ENCODE assay signal across 1 cellular context in the genomic region with DNA sequence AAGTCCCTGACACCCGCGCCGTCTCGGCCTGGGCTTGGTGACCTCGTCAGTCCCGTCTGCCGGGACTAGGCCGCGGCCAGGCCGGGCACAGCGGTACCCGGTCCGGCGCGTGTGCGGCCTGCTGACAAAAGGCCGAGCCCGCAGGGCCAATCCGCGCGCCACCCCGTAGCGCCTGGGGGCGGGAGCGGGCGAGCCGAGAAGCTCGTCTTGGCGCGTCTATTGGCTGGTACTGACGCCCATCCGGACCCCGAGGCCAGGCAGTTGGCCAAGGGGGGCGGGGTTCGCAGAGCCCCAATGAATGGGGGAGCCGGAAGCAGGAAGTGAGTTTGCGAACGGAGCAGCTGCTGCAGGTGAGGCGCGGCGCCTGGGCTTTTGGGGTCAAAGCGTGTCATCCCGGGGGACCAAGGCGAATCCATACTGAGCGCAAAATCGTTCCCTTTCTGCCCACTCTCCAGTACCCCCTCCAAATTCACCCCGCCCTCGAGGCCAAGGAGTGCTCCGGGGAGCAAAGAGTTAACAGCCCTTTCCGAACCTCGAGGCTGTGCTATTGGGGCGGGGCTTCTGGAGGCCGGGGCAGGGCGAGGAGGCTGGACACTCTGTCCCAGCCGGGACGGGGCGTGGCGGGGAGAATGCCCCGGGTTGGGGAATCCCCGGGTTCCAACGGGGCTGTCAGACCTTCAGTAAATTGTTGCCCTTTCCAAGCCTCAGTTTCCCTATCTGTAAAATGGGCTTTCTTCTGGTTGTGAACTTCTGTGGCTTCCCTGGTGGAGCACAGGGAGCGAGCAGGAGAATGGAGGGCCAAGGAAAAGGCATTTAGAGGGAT.
TF ChIP-seq lines count a peak whose summit lies in the region.

A gene with protein sequence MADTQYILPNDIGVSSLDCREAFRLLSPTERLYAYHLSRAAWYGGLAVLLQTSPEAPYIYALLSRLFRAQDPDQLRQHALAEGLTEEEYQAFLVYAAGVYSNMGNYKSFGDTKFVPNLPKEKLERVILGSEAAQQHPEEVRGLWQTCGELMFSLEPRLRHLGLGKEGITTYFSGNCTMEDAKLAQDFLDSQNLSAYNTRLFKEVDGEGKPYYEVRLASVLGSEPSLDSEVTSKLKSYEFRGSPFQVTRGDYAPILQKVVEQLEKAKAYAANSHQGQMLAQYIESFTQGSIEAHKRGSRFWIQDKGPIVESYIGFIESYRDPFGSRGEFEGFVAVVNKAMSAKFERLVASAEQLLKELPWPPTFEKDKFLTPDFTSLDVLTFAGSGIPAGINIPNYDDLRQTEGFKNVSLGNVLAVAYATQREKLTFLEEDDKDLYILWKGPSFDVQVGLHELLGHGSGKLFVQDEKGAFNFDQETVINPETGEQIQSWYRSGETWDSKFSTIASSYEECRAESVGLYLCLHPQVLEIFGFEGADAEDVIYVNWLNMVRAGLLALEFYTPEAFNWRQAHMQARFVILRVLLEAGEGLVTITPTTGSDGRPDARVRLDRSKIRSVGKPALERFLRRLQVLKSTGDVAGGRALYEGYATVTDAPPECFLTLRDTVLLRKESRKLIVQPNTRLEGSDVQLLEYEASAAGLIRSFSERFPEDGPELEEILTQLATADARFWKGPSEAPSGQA (plus strand): TSS at position 319 of the 823 bp plus-strand sequence. CDS start 1,767 bp downstream, outside the sequence.

TF ChIP-seq in HepG2, 621 proteins besides CTCF, POLR2A, EP300 and RAD21 (continued from another document and continues in another):
- TF ChIP-seq SIN3B (IDR thresholded peaks at IDR 0.05; ENCODE audit: low read length) = 0 out of 2 replicates have a peak, but pooled peaks have one; percentile 28
- TF ChIP-seq TAF1 (CRISPR knock-in tag; IDR thresholded peaks at IDR 0.05) = peak; percentile 92
- peak; percentile 88; the same call in 1 of the 2 replicates for TF ChIP-seq ZSCAN31 (CRISPR knock-in tag; IDR thresholded peaks at IDR 0.05; ENCODE audit: low read depth)
- peak; percentile 61; the same call in 1 of the 2 replicates for TF ChIP-seq ZNF333 (CRISPR knock-in tag; IDR thresholded peaks at IDR 0.05; ENCODE audit: borderline replicate concordance)
- TF ChIP-seq TOPORS (CRISPR knock-in tag; IDR thresholded peaks at IDR 0.05) = peak; percentile 25; the same call in 1 of the 2 replicates
- no peak for TF ChIP-seq ZNF839 (CRISPR knock-in tag; IDR thresholded peaks at IDR 0.05; ENCODE audit: borderline replicate concordance)
- TF ChIP-seq ZBTB7B (CRISPR knock-in tag; IDR thresholded peaks at IDR 0.05) = peak; percentile 64; the same call in 1 of the 2 replicates
- TF ChIP-seq ERF (CRISPR knock-in tag; IDR thresholded peaks at IDR 0.05) = peak; percentile 95; the same call in 1 of the 2 replicates
- TF ChIP-seq, protein P1, sequence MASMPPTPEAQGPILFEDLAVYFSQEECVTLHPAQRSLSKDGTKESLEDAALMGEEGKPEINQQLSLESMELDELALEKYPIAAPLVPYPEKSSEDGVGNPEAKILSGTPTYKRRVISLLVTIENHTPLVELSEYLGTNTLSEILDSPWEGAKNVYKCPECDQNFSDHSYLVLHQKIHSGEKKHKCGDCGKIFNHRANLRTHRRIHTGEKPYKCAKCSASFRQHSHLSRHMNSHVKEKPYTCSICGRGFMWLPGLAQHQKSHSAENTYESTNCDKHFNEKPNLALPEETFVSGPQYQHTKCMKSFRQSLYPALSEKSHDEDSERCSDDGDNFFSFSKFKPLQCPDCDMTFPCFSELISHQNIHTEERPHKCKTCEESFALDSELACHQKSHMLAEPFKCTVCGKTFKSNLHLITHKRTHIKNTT (CRISPR knock-in tag; IDR thresholded peaks at IDR 0.05) = no peak
- no peak for TF ChIP-seq IKZF1 (IDR thresholded peaks at IDR 0.05)
- TF ChIP-seq, protein P2, sequence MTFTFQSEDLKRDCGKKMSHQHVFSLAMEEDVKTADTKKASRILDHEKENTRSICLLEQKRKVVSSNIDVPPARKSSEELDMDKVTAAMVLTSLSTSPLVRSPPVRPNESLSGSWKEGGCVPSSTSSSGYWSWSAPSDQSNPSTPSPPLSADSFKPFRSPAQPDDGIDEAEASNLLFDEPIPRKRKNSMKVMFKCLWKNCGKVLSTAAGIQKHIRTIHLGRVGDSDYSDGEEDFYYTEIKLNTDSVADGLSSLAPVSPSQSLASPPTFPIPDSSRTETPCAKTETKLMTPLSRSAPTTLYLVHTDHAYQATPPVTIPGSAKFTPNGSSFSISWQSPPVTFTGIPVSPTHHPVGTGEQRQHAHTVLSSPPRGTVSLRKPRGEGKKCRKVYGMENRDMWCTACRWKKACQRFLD (CRISPR knock-in tag; IDR thresholded peaks at IDR 0.05; ENCODE audit: borderline replicate concordance) = peak; percentile 30; the same call in 1 of the 2 replicates
- TF ChIP-seq ZSCAN22 (CRISPR knock-in tag; IDR thresholded peaks at IDR 0.05) = no peak
- TF ChIP-seq TEAD3 (CRISPR knock-in tag; optimal IDR thresholded peaks at IDR 0.05; ENCODE audit: borderline replicate concordance) = no peak
- peak; percentile 55; the same call in 1 of the 2 replicates for TF ChIP-seq RFXANK (CRISPR knock-in tag; IDR thresholded peaks at IDR 0.05)
- TF ChIP-seq, protein P3, sequence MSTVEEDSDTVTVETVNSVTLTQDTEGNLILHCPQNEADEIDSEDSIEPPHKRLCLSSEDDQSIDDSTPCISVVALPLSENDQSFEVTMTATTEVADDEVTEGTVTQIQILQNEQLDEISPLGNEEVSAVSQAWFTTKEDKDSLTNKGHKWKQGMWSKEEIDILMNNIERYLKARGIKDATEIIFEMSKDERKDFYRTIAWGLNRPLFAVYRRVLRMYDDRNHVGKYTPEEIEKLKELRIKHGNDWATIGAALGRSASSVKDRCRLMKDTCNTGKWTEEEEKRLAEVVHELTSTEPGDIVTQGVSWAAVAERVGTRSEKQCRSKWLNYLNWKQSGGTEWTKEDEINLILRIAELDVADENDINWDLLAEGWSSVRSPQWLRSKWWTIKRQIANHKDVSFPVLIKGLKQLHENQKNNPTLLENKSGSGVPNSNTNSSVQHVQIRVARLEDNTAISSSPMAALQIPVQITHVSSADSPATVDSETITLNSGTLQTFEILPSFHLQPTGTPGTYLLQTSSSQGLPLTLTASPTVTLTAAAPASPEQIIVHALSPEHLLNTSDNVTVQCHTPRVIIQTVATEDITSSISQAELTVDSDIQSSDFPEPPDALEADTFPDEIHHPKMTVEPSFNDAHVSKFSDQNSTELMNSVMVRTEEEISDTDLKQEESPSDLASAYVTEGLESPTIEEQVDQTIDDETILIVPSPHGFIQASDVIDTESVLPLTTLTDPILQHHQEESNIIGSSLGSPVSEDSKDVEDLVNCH (CRISPR knock-in tag; IDR thresholded peaks at IDR 0.05) = no peak
- TF ChIP-seq MXD4 (CRISPR knock-in tag; IDR thresholded peaks at IDR 0.05) = peak; percentile 92
- TF ChIP-seq SP1 (IDR thresholded peaks at IDR 0.05) = no peak
- peak; percentile 66 for TF ChIP-seq SP1 (CRISPR knock-in tag; IDR thresholded peaks at IDR 0.05)
- TF ChIP-seq, protein P4, sequence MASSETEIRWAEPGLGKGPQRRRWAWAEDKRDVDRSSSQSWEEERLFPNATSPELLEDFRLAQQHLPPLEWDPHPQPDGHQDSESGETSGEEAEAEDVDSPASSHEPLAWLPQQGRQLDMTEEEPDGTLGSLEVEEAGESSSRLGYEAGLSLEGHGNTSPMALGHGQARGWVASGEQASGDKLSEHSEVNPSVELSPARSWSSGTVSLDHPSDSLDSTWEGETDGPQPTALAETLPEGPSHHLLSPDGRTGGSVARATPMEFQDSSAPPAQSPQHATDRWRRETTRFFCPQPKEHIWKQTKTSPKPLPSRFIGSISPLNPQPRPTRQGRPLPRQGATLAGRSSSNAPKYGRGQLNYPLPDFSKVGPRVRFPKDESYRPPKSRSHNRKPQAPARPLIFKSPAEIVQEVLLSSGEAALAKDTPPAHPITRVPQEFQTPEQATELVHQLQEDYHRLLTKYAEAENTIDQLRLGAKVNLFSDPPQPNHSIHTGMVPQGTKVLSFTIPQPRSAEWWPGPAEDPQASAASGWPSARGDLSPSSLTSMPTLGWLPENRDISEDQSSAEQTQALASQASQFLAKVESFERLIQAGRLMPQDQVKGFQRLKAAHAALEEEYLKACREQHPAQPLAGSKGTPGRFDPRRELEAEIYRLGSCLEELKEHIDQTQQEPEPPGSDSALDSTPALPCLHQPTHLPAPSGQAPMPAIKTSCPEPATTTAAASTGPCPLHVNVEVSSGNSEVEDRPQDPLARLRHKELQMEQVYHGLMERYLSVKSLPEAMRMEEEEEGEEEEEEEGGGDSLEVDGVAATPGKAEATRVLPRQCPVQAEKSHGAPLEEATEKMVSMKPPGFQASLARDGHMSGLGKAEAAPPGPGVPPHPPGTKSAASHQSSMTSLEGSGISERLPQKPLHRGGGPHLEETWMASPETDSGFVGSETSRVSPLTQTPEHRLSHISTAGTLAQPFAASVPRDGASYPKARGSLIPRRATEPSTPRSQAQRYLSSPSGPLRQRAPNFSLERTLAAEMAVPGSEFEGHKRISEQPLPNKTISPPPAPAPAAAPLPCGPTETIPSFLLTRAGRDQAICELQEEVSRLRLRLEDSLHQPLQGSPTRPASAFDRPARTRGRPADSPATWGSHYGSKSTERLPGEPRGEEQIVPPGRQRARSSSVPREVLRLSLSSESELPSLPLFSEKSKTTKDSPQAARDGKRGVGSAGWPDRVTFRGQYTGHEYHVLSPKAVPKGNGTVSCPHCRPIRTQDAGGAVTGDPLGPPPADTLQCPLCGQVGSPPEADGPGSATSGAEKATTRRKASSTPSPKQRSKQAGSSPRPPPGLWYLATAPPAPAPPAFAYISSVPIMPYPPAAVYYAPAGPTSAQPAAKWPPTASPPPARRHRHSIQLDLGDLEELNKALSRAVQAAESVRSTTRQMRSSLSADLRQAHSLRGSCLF (CRISPR knock-in tag; IDR thresholded peaks at IDR 0.05; ENCODE audit: borderline replicate concordance) = no peak
- TF ChIP-seq, protein P5, sequence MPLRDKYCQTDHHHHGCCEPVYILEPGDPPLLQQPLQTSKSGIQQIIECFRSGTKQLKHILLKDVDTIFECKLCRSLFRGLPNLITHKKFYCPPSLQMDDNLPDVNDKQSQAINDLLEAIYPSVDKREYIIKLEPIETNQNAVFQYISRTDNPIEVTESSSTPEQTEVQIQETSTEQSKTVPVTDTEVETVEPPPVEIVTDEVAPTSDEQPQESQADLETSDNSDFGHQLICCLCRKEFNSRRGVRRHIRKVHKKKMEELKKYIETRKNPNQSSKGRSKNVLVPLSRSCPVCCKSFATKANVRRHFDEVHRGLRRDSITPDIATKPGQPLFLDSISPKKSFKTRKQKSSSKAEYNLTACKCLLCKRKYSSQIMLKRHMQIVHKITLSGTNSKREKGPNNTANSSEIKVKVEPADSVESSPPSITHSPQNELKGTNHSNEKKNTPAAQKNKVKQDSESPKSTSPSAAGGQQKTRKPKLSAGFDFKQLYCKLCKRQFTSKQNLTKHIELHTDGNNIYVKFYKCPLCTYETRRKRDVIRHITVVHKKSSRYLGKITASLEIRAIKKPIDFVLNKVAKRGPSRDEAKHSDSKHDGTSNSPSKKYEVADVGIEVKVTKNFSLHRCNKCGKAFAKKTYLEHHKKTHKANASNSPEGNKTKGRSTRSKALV (CRISPR knock-in tag; IDR thresholded peaks at IDR 0.05) = no peak
- no peak for TF ChIP-seq ZNF496 (CRISPR knock-in tag; IDR thresholded peaks at IDR 0.05; ENCODE audit: insufficient replicate concordance)
- no peak for TF ChIP-seq ZNF546 (CRISPR knock-in tag; conservative IDR thresholded peaks at IDR 0.05)
- TF ChIP-seq MBNL3 (CRISPR knock-in tag; conservative IDR thresholded peaks at IDR 0.05) = no peak
- TF ChIP-seq, protein P6, sequence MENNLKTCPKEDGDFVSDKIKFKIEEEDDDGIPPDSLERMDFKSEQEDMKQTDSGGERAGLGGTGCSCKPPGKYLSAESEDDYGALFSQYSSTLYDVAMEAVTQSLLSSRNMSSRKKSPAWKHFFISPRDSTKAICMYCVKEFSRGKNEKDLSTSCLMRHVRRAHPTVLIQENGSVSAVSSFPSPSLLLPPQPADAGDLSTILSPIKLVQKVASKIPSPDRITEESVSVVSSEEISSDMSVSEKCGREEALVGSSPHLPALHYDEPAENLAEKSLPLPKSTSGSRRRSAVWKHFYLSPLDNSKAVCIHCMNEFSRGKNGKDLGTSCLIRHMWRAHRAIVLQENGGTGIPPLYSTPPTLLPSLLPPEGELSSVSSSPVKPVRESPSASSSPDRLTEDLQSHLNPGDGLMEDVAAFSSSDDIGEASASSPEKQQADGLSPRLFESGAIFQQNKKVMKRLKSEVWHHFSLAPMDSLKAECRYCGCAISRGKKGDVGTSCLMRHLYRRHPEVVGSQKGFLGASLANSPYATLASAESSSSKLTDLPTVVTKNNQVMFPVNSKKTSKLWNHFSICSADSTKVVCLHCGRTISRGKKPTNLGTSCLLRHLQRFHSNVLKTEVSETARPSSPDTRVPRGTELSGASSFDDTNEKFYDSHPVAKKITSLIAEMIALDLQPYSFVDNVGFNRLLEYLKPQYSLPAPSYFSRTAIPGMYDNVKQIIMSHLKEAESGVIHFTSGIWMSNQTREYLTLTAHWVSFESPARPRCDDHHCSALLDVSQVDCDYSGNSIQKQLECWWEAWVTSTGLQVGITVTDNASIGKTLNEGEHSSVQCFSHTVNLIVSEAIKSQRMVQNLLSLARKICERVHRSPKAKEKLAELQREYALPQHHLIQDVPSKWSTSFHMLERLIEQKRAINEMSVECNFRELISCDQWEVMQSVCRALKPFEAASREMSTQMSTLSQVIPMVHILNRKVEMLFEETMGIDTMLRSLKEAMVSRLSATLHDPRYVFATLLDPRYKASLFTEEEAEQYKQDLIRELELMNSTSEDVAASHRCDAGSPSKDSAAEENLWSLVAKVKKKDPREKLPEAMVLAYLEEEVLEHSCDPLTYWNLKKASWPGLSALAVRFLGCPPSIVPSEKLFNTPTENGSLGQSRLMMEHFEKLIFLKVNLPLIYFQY (CRISPR knock-in tag; IDR thresholded peaks at IDR 0.05; ENCODE audit: borderline replicate concordance) = peak; percentile 70; the same call in 1 of the 2 replicates
- TF ChIP-seq ZNF746 (CRISPR knock-in tag; IDR thresholded peaks at IDR 0.05) = no peak
- TF ChIP-seq ZNF501 (CRISPR knock-in tag; IDR thresholded peaks at IDR 0.05) = peak; percentile 86
- peak; percentile 12; the same call in 1 of the 2 replicates for TF ChIP-seq MIXL1 (CRISPR knock-in tag; IDR thresholded peaks at IDR 0.05)
- TF ChIP-seq ARID2 (CRISPR knock-in tag; IDR thresholded peaks at IDR 0.05; ENCODE audit: borderline replicate concordance) = peak; percentile 84; the same call in 1 of the 2 replicates
- peak; percentile 84 for TF ChIP-seq NRL (CRISPR knock-in tag; IDR thresholded peaks at IDR 0.05; ENCODE audit: borderline replicate concordance)
- TF ChIP-seq, protein P7, sequence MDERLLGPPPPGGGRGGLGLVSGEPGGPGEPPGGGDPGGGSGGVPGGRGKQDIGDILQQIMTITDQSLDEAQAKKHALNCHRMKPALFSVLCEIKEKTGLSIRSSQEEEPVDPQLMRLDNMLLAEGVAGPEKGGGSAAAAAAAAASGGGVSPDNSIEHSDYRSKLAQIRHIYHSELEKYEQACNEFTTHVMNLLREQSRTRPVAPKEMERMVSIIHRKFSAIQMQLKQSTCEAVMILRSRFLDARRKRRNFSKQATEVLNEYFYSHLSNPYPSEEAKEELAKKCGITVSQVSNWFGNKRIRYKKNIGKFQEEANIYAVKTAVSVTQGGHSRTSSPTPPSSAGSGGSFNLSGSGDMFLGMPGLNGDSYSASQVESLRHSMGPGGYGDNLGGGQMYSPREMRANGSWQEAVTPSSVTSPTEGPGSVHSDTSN (CRISPR knock-in tag; IDR thresholded peaks at IDR 0.05) = peak; percentile 91
- peak; percentile 81 for TF ChIP-seq CREB1 (IDR thresholded peaks at IDR 0.05)
- TF ChIP-seq CREB1 (CRISPR knock-in tag; IDR thresholded peaks at IDR 0.05) = peak; percentile 26; the same call in 1 of the 2 replicates
- no peak for TF ChIP-seq SMAD3 (CRISPR knock-in tag; IDR thresholded peaks at IDR 0.05)
- no peak for TF ChIP-seq CEBPG (CRISPR knock-in tag; IDR thresholded peaks at IDR 0.05)
- peak; percentile 60; the same call in 1 of the 2 replicates for TF ChIP-seq ETV5 (CRISPR knock-in tag; IDR thresholded peaks at IDR 0.05; ENCODE audit: borderline replicate concordance)
